In the genomic region with DNA sequence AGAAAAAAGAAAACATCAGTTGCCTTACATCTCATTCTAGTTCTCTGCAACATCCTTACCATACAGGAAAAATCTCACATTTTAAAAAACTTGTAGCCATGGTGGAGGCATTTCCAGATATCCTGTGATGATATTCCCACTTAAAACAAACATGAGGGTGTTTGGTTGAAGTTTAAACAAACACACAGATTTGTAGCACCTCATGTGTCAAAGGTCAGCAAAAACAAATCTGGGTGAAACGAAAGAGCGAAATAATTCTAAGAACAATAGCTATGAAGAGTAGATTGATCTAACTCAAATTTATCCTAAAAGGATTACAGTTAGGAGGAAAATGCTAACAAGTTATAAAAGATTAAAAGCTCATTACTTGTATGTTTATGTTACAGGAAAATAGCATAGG, we compare ENCODE assay signal across 16 cellular contexts.
DNase-seq lines count a peak whose midpoint lies in the region; ATAC-seq and TF ChIP-seq lines count a peak whose summit lies in the region.
"Had no signal": no experiment of that assay in that cellular context is flagged by ENCODE, and none has a peak within 500 bp of the region (broad histone marks: within the 10 kb centered on the region; RNA-seq: fewer than 3 reads in every experiment).

No MANE protein-coding gene starts in this region.

- H3K4me3 Mint-ChIP-seq in Caco-2 (ENCODE audit: unreplicated experiment) (no peak overlapping the region), mesothelial cell of epicardium (no peak overlapping the region)
- H3K4me3 Mint-ChIP-seq in CD8-positive, alpha-beta T cell = no peak overlapping the region
- H3K4me3 Mint-ChIP-seq: CD4-positive, CD25-positive, alpha-beta regulatory T cell had no signal

- H3K4me3 ChIP-seq in Caco-2 (ENCODE audit: low read depth, low read length) = no peak overlapping the region
- no peak overlapping the region for H3K4me3 ChIP-seq in RWPE2 (ENCODE audit: severe bottlenecking)
- H3K4me3 ChIP-seq in CD8-positive, alpha-beta T cell (ENCODE audit: low read depth, low read length) = no peak overlapping the region
- H3K4me3 ChIP-seq: GM12878 had no signal

- H3K9me3 ChIP-seq in Caco-2 = no peaks in the 10 kb centered on the region
- no peaks in the 10 kb centered on the region for H3K9me3 ChIP-seq in RWPE2 (ENCODE audit: severe bottlenecking)
- H3K9me3 ChIP-seq in CD8-positive, alpha-beta T cell (ENCODE audit: low read length) = no peaks in the 10 kb centered on the region
- H3K9me3 ChIP-seq: BE2C had no signal

- intact Hi-C loops in Caco-2 (cut with micrococcal nuclease; ENCODE audit: unreplicated experiment) = no loop called here
- intact Hi-C loops in CD8-positive, alpha-beta T cell (cut with DNase I, micrococcal nuclease) = no loop called here

- POLR2A ChIA-PET in Caco-2 (lab: Charles Lee) = interaction anchor here (0.7 kb wide), 1 partner anchor 268 kb away, joined by 10 read pairs; no protein-coding TSS in a partner anchor
- POLR2A ChIA-PET in CD8-positive, alpha-beta T cell (lab: Charles Lee) = no interaction called here

- CTCF ChIA-PET in Caco-2 (lab: Charles Lee) = interaction anchor here (0.6 kb wide), 2 partner anchors 11 to 505 kb away, joined by 3 to 5 read pairs; no protein-coding TSS in a partner anchor
- CTCF ChIA-PET in CD8-positive, alpha-beta T cell (lab: Charles Lee) = no interaction called here

- peaks cover 14% of the 10 kb centered on the region for H3K4me1 Mint-ChIP-seq in Caco-2 (ENCODE audit: low read depth, unreplicated experiment)
- peaks cover 12% of the 10 kb centered on the region for H3K4me1 Mint-ChIP-seq in mesothelial cell of epicardium
- H3K4me1 Mint-ChIP-seq in CD8-positive, alpha-beta T cell (ENCODE audit: low read depth) = no peaks in the 10 kb centered on the region
- H3K4me1 Mint-ChIP-seq: CD4-positive, CD25-positive, alpha-beta regulatory T cell had no signal

- H3K9me3 Mint-ChIP-seq in Caco-2 (ENCODE audit: unreplicated experiment) = peaks cover 10% of the 10 kb centered on the region
- peaks cover 22% of the 10 kb centered on the region for H3K9me3 Mint-ChIP-seq in mesothelial cell of epicardium
- peaks cover 9% of the 10 kb centered on the region for H3K9me3 Mint-ChIP-seq in CD8-positive, alpha-beta T cell

- H3K36me3 ChIP-seq in Caco-2 (ENCODE audit: control insufficient read depth, insufficient read depth, low read length) = no peaks in the 10 kb centered on the region
- no peaks in the 10 kb centered on the region for H3K36me3 ChIP-seq in RWPE2 (ENCODE audit: low read depth)
- no peaks in the 10 kb centered on the region for H3K36me3 ChIP-seq in CD8-positive, alpha-beta T cell (ENCODE audit: insufficient read depth, low read length)
- H3K36me3 ChIP-seq: BE2C had no signal

- ATAC-seq in RWPE2 (ENCODE audit: low read depth) (no peak), foreskin keratinocyte (no peak)
- ATAC-seq in CD8-positive, alpha-beta T cell = no peak
- ATAC-seq: GM12878 had no signal

- no peaks in the 10 kb centered on the region for H3K27me3 ChIP-seq in Caco-2 (replicated peaks; ENCODE audit: control insufficient read depth, insufficient read depth, low read length)
- no peaks in the 10 kb centered on the region for H3K27me3 ChIP-seq in RWPE2 (ENCODE audit: insufficient read depth, poor library complexity, severe bottlenecking)
- no peaks in the 10 kb centered on the region for H3K27me3 ChIP-seq in foreskin keratinocyte
- no peaks in the 10 kb centered on the region for H3K27me3 ChIP-seq in CD8-positive, alpha-beta T cell (ENCODE audit: insufficient read depth, low read length)
- H3K27me3 ChIP-seq: BE2C had no signal

- H3K27me3 Mint-ChIP-seq in Caco-2 (ENCODE audit: insufficient read depth, unreplicated experiment) (no peaks in the 10 kb centered on the region), mesothelial cell of epicardium (ENCODE audit: low read depth) (no peaks in the 10 kb centered on the region)
- no peaks in the 10 kb centered on the region for H3K27me3 Mint-ChIP-seq in CD8-positive, alpha-beta T cell (ENCODE audit: low read depth)
- H3K27me3 Mint-ChIP-seq: CD4-positive, CD25-positive, alpha-beta regulatory T cell had no signal

- H3K27ac Mint-ChIP-seq in Caco-2 (ENCODE audit: unreplicated experiment) (peak overlapping the region; percentile 18), mesothelial cell of epicardium (peak overlapping the region; percentile 89)
- H3K27ac Mint-ChIP-seq in CD8-positive, alpha-beta T cell = no peak overlapping the region
- H3K27ac Mint-ChIP-seq: CD4-positive, CD25-positive, alpha-beta regulatory T cell had no signal

- no peak for DNase-seq in Caco-2
- no peak for DNase-seq in RWPE2 (ENCODE audit: low spot score)
- no peak for DNase-seq in foreskin keratinocyte
- DNase-seq in mesothelial cell of epicardium (ENCODE audit: low spot score in 2 of 2, unreplicated experiment in 2 of 2) = no peak
- no peak for DNase-seq in NAMALWA (ENCODE audit: low spot score)
- DNase-seq in SHP77 treated with DMSO at 0.1 percent for 48 hours (lab: John Stamatoyannopoulos, UW) = no peak
- no peak for DNase-seq in CD8-positive, alpha-beta T cell
- DNase-seq in NCI-H82 (lab: John Stamatoyannopoulos, UW) = no peak
- DNase-seq: BE2C; C1 segment of cervical spinal cord; CD4-positive, CD25-positive, alpha-beta regulatory T cell; DND-41; EL; GOT3; H7 had no signal

- H3K27ac ChIP-seq in RWPE2 (ENCODE audit: poor library complexity, severe bottlenecking) = peak overlapping the region; percentile 69
- peak overlapping the region; percentile 93 for H3K27ac ChIP-seq in foreskin keratinocyte
- no peak overlapping the region for H3K27ac ChIP-seq in CD8-positive, alpha-beta T cell (ENCODE audit: low read depth, low read length)

- BruUV-seq in Caco-2 (replicated peaks; lab: Mats Ljungman, UMichigan) = no TSS peak

- H3K36me3 Mint-ChIP-seq in Caco-2 (ENCODE audit: insufficient read depth, unreplicated experiment) = no peaks in the 10 kb centered on the region
- H3K36me3 Mint-ChIP-seq in mesothelial cell of epicardium = peaks cover 12% of the 10 kb centered on the region
- H3K36me3 Mint-ChIP-seq in CD8-positive, alpha-beta T cell = no peaks in the 10 kb centered on the region
- H3K36me3 Mint-ChIP-seq: CD4-positive, CD25-positive, alpha-beta regulatory T cell had no signal

- TF ChIP-seq CTCF in Caco-2 (IDR thresholded peaks at IDR 0.05; ENCODE audit: insufficient read depth in 1 of 2, low read depth in 1 of 2, low read length in 1 of 2, severe bottlenecking in 1 of 2, unreplicated experiment in 1 of 2) (no peak), RWPE2 (IDR thresholded peaks at IDR 0.05; ENCODE audit: poor library complexity, severe bottlenecking) (no peak), foreskin keratinocyte (conservative IDR thresholded peaks at IDR 0.05) (no peak), mesothelial cell of epicardium (IDR thresholded peaks at IDR 0.05; ENCODE audit: unreplicated experiment) (no peak)
- no peak for TF ChIP-seq CTCF in CD8-positive, alpha-beta T cell (IDR thresholded peaks at IDR 0.05)

- H3K4me1 ChIP-seq in Caco-2 = peaks cover 21% of the 10 kb centered on the region
- peaks cover 16% of the 10 kb centered on the region for H3K4me1 ChIP-seq in RWPE2 (ENCODE audit: insufficient read depth, poor library complexity, severe bottlenecking)
- peaks cover 12% of the 10 kb centered on the region for H3K4me1 ChIP-seq in foreskin keratinocyte
- no peaks in the 10 kb centered on the region for H3K4me1 ChIP-seq in CD8-positive, alpha-beta T cell (ENCODE audit: insufficient read depth, low read length)
- H3K4me1 ChIP-seq: BE2C had no signal
